In the genomic region with DNA sequence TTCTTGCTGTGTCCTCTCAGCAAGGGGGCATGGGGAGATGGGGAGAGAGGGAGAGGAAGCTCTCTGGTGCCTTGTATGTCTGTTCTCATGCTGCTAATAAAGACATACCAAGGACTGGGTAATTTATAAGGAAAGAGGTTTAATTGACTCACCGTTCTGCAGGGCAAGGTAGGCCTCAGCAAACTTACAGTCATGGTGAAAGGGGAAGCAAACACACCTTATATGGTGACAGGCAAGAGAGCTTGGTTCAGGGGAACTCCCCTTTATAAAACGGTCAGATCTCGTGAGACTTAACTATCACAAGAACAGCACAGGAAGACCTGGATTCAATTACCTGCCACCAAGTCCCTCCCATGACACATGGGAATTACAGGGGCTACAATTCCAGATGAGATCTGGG, we compare ENCODE assay signal across 17 cellular contexts.
"Had no signal": no experiment of that assay in that cellular context is flagged by ENCODE, and none has a peak within 500 bp of the region (broad histone marks: within the 10 kb centered on the region; RNA-seq: fewer than 3 reads in every experiment).

No MANE protein-coding gene starts in this region.

- H3K4me1 Mint-ChIP-seq: activated naive CD8-positive, alpha-beta T cell treated with anti-CD3 and anti-CD28 coated beads, Interleukin-2, amount 10 ng/mL, durations not matched to agents 7 days and 5 days had no signal

- H3K27me3 Mint-ChIP-seq: activated naive CD8-positive, alpha-beta T cell treated with anti-CD3 and anti-CD28 coated beads, Interleukin-2, amount 10 ng/mL, durations not matched to agents 7 days and 5 days; effector memory CD8-positive, alpha-beta T cell had no signal

- H3K36me3 Mint-ChIP-seq: activated naive CD8-positive, alpha-beta T cell treated with anti-CD3 and anti-CD28 coated beads, Interleukin-2, amount 10 ng/mL, durations not matched to agents 7 days and 5 days had no signal

- DNase-seq: activated CD4-positive, alpha-beta T cell treated with anti-CD3 and anti-CD28 coated beads, Interleukin-2, amount 50 U/mL, for 48 hours; activated naive CD8-positive, alpha-beta T cell treated with anti-CD3 and anti-CD28 coated beads, Interleukin-2, amount 10 ng/mL, durations not matched to agents 7 days and 5 days; amygdala; colonic mucosa; dorsolateral prefrontal cortex; effector memory CD8-positive, alpha-beta T cell; foreskin melanocyte; kidney; lower lobe of right lung; mesendoderm; mucosa of descending colon; sigmoid colon; stimulated activated CD4-positive, alpha-beta T cell treated with anti-CD3 and anti-CD28 coated beads, Interleukin-4, amount 100 ng/mL, for 24 hours; stomach; T-helper 9 cell had no signal

- H3K9me3 Mint-ChIP-seq: activated naive CD8-positive, alpha-beta T cell treated with anti-CD3 and anti-CD28 coated beads, Interleukin-2, amount 10 ng/mL, durations not matched to agents 7 days and 5 days had no signal

- H3K27ac Mint-ChIP-seq: activated naive CD8-positive, alpha-beta T cell treated with anti-CD3 and anti-CD28 coated beads, Interleukin-2, amount 10 ng/mL, durations not matched to agents 7 days and 5 days; effector memory CD8-positive, alpha-beta T cell had no signal

- ATAC-seq: effector memory CD8-positive, alpha-beta T cell; esophagus mucosa; left lobe of liver; lower lobe of right lung; mucosa of descending colon had no signal

- H3K4me3 Mint-ChIP-seq: activated naive CD8-positive, alpha-beta T cell treated with anti-CD3 and anti-CD28 coated beads, Interleukin-2, amount 10 ng/mL, durations not matched to agents 7 days and 5 days; effector memory CD8-positive, alpha-beta T cell had no signal
